Comparison of ENCODE assay signal across 8 cellular contexts in genomic region chr7:7969306-7970112, GRCh38. TPM values are rescaled to one million over a fixed set of nuclear protein-coding genes. Genes with fewer than 3 reads are reported as not detected.
DNase-seq lines count a peak whose midpoint lies in the region; ATAC-seq and TF ChIP-seq lines count a peak whose summit lies in the region.

No MANE protein-coding gene starts in this region.

- H3K4me3 ChIP-seq in GM12864 (ENCODE audit: low read depth, low read length) (peak overlapping the region; percentile 73), NT2/D1 (ENCODE audit: insufficient read length, low read depth) (peak overlapping the region; percentile 92), fibroblast of mammary gland (ENCODE audit: control insufficient read depth, low read depth, low read length) (peak overlapping the region; percentile 85), suprapubic skin (peak overlapping the region; percentile 96)

- no peak for TF ChIP-seq POLR2A in suprapubic skin (IDR thresholded peaks at IDR 0.05)

- H3K27ac ChIP-seq in suprapubic skin: peak overlapping the region; percentile 96

- H3K27me3 Mint-ChIP-seq in nephron progenitor cell (ENCODE audit: low read depth, poor library complexity): no peaks in the 10 kb centered on the region

- TF ChIP-seq CTCF in GM12864 (IDR thresholded peaks at IDR 0.05; ENCODE audit: low read depth, low read length, missing control alignments) (peak; percentile 11), fibroblast of mammary gland (conservative IDR thresholded peaks at IDR 0.05; ENCODE audit: control insufficient read depth, insufficient read depth, low read depth, low read length) (no peak), nephron progenitor cell (IDR thresholded peaks at IDR 0.05) (no peak), suprapubic skin (IDR thresholded peaks at IDR 0.05) (no peak)

- H3K27me3 ChIP-seq in NT2/D1 (ENCODE audit: insufficient read depth, insufficient read length) (no peaks in the 10 kb centered on the region), suprapubic skin (no peaks in the 10 kb centered on the region)

- H3K36me3 ChIP-seq in NT2/D1 (ENCODE audit: insufficient read depth, insufficient read length, low read length) (no peaks in the 10 kb centered on the region), suprapubic skin (no peaks in the 10 kb centered on the region)

- H3K4me1 ChIP-seq in NT2/D1 (ENCODE audit: insufficient read depth, insufficient read length) (peaks cover 2% of the 10 kb centered on the region), suprapubic skin (peaks cover 24% of the 10 kb centered on the region)

- H3K27ac Mint-ChIP-seq in nephron progenitor cell: no peak overlapping the region

- H3K9me3 Mint-ChIP-seq in nephron progenitor cell: no peaks in the 10 kb centered on the region

- H3K36me3 Mint-ChIP-seq in nephron progenitor cell (ENCODE audit: low read depth): peaks cover 4% of the 10 kb centered on the region

- H3K4me3 Mint-ChIP-seq in nephron progenitor cell: peak overlapping the region; percentile 69

- peaks cover 13% of the 10 kb centered on the region for H3K4me1 Mint-ChIP-seq in nephron progenitor cell

- DNase-seq in GM12864 (ENCODE audit: low read depth): no peak
- peak; percentile 48 for DNase-seq in NT2/D1 (ENCODE audit: low read depth, low spot score)
- peak; percentile 34 for DNase-seq in activated T-helper 1 cell treated with Interleukin-2 at 50 U/mL for 16 hours (ENCODE audit: low read depth)
- no peak for DNase-seq in fibroblast of mammary gland (ENCODE audit: low read depth)
- DNase-seq in nephron progenitor cell: peak; percentile 51
- peak in 1 of 2 donors; percentile 64 for DNase-seq in suprapubic skin (ENCODE audit: low spot score in 2 of 2)

- H3K9me3 ChIP-seq in NT2/D1 (ENCODE audit: insufficient read depth, low read length) (no peaks in the 10 kb centered on the region), suprapubic skin (no peaks in the 10 kb centered on the region)

- no peak for TF ChIP-seq EP300 in suprapubic skin (IDR thresholded peaks at IDR 0.05)

- WGBS in suprapubic skin: under 1% methylated on average over 15 of the region's 91 CpGs

- ATAC-seq in HG03045 (IDR thresholded peaks at IDR 0.05; ENCODE audit: unreplicated experiment) (peak; percentile 1), GM19395 (IDR thresholded peaks at IDR 0.05; ENCODE audit: unreplicated experiment) (no peak)

- H3K9ac ChIP-seq in NT2/D1 (ENCODE audit: insufficient read length, low read depth): peak overlapping the region; percentile 99

RNA-seq across cellular contexts. Expression of gene GLCCI1, which starts 0.9 kb away (rescaled TPM):
- 10 to 100 TPM; 17.1 to 37.7 (median 23.6) TPM for total RNA-seq in suprapubic skin

Comparison
In these comparisons a context has a peak if more than half of its experiments do, and no peak if none do; other contexts are left out.
1. DNase-seq: peak in NT2/D1 (single experiment), activated T-helper 1 cell treated with Interleukin-2 at 50 U/mL for 16 hours (single experiment) and nephron progenitor cell (single experiment); none in GM12864 (single experiment) and fibroblast of mammary gland (single experiment).
2. Peak in every context shown above with its lines, with median percentiles within 50 percentile points of each other: H3K4me3 ChIP-seq.